11 cellular contexts compared by ENCODE assay signal in genomic region chr9:92968081-92968480, GRCh38. TPM values are rescaled to one million over a fixed set of nuclear protein-coding genes. Genes with fewer than 3 reads are reported as not detected.
DNase-seq lines count a peak whose midpoint lies in the region; ATAC-seq, FAIRE-seq and TF ChIP-seq lines count a peak whose summit lies in the region.
"Had no signal": no experiment of that assay in that cellular context is flagged by ENCODE, and none has a peak within 500 bp of the region (broad histone marks: within the 10 kb centered on the region; RNA-seq: fewer than 3 reads in every experiment).

No MANE protein-coding gene starts in this region.

- no peak overlapping the region for H3K27ac ChIP-seq in suprapubic skin

- 78% methylated on average over 8 of the region's 8 CpGs for WGBS in suprapubic skin

- no peaks in the 10 kb centered on the region for H3K9me3 ChIP-seq in suprapubic skin

- TF ChIP-seq EP300 in suprapubic skin (IDR thresholded peaks at IDR 0.05): no peak

- peaks cover 10% of the 10 kb centered on the region for H3K36me3 Mint-ChIP-seq in memory B cell

- no peaks in the 10 kb centered on the region for H3K36me3 ChIP-seq in suprapubic skin

- CTCF ChIA-PET in HEK293T (lab: Yijun Ruan, JAX): no interaction called here

- no peaks in the 10 kb centered on the region for H3K9me3 Mint-ChIP-seq in memory B cell

- no peaks in the 10 kb centered on the region for H3K27me3 Mint-ChIP-seq in memory B cell

- FAIRE-seq in urothelium cell line (lab: Jason Lieb, UNC): no peak
- FAIRE-seq: astrocyte had no signal

- POLR2A ChIA-PET in HEK293T (lab: Yijun Ruan, JAX): no interaction called here

- peak overlapping the region; percentile 84 for H3K27ac Mint-ChIP-seq in memory B cell

- DNase-seq in activated effector memory CD4-positive, alpha-beta T cell treated with anti-CD3 and anti-CD28 coated beads, Interleukin-2, amount 50 U/mL, for 16 hours: peak; percentile 63
- no peak for DNase-seq in activated effector memory CD4-positive, alpha-beta T cell treated with Interleukin-2 at 50 U/mL for 16 hours
- DNase-seq in activated CD8-positive, alpha-beta memory T cell treated with anti-CD3 and anti-CD28 coated beads, Interleukin-2, amount 50 U/mL, for 48 hours: peak; percentile 61
- no peak for DNase-seq in memory B cell (ENCODE audit: low spot score in 2 of 2)
- peak; percentile 47 to 53 for DNase-seq in suprapubic skin (ENCODE audit: low spot score in 2 of 2)
- DNase-seq in HEK293T (ENCODE audit: extremely low spot score): no peak
- no peak for DNase-seq in urothelium cell line (ENCODE audit: low spot score)
- DNase-seq: ACHN, dermis blood vessel endothelial cell had no signal

- H3K27me3 ChIP-seq in suprapubic skin: no peaks in the 10 kb centered on the region

- H3K4me3 ChIP-seq in suprapubic skin: no peak overlapping the region

- peaks cover 73% of the 10 kb centered on the region for H3K4me1 Mint-ChIP-seq in memory B cell

- ATAC-seq in memory B cell (ENCODE audit: low read depth) (no peak), HG03045 (IDR thresholded peaks at IDR 0.05; ENCODE audit: unreplicated experiment) (no peak)

- TF ChIP-seq POLR2A in suprapubic skin (IDR thresholded peaks at IDR 0.05): no peak

- no peak for TF ChIP-seq CTCF in suprapubic skin (IDR thresholded peaks at IDR 0.05)

- H3K4me1 ChIP-seq in suprapubic skin: peaks cover 6% of the 10 kb centered on the region

- H3K4me3 Mint-ChIP-seq in memory B cell: no peak overlapping the region

TF ChIP-seq in HEK293T, 16 proteins besides CTCF, POLR2A, EP300 and RAD21:
- no peak for TF ChIP-seq PKNOX1 (IDR thresholded peaks at IDR 0.05)
- TF ChIP-seq CTBP1 (IDR thresholded peaks at IDR 0.05; ENCODE audit: borderline replicate concordance): no peak
- TF ChIP-seq HDGF (IDR thresholded peaks at IDR 0.05; ENCODE audit: borderline replicate concordance): no peak
- no peak for TF ChIP-seq BHLHE40 (IDR thresholded peaks at IDR 0.05; ENCODE audit: borderline replicate concordance)
- no peak for TF ChIP-seq TARDBP (IDR thresholded peaks at IDR 0.05)
- TF ChIP-seq ARNT (IDR thresholded peaks at IDR 0.05): no peak
- no peak for TF ChIP-seq FOXM1 (IDR thresholded peaks at IDR 0.05; ENCODE audit: borderline replicate concordance)
- TF ChIP-seq SP1 (IDR thresholded peaks at IDR 0.05): no peak
- TF ChIP-seq ELF4 (IDR thresholded peaks at IDR 0.05): no peak
- no peak for TF ChIP-seq FOXK2 (IDR thresholded peaks at IDR 0.05)
- TF ChIP-seq FOXA1 (IDR thresholded peaks at IDR 0.05): no peak
- no peak for TF ChIP-seq NFRKB (IDR thresholded peaks at IDR 0.05)
- TF ChIP-seq L3MBTL2 (conservative IDR thresholded peaks at IDR 0.05): no peak
- TF ChIP-seq ZNF384 (IDR thresholded peaks at IDR 0.05): no peak
- no peak for TF ChIP-seq LEF1 (IDR thresholded peaks at IDR 0.05; ENCODE audit: borderline replicate concordance)
- no peak for TF ChIP-seq SUZ12 (IDR thresholded peaks at IDR 0.05)

RNA-seq across cellular contexts. Expression of gene FGD3, which starts 20.8 kb away (rescaled TPM):
- total RNA-seq in suprapubic skin: 1 to 10 TPM; 4.6 to 9.2 (median 6.6) TPM

Comparison
In these comparisons a context has a peak if more than half of its experiments do, and no peak if none do; other contexts are left out.
1. DNase-seq: peak in activated effector memory CD4-positive, alpha-beta T cell treated with anti-CD3 and anti-CD28 coated beads, Interleukin-2, amount 50 U/mL, for 16 hours (single experiment), activated CD8-positive, alpha-beta memory T cell treated with anti-CD3 and anti-CD28 coated beads, Interleukin-2, amount 50 U/mL, for 48 hours (single experiment) and suprapubic skin (2 of 2); none in activated effector memory CD4-positive, alpha-beta T cell treated with Interleukin-2 at 50 U/mL for 16 hours (single experiment), memory B cell (0 of 2), HEK293T (single experiment) and urothelium cell line (single experiment).